Comparison of ENCODE assay signal across 10 cellular contexts in the genomic region with DNA sequence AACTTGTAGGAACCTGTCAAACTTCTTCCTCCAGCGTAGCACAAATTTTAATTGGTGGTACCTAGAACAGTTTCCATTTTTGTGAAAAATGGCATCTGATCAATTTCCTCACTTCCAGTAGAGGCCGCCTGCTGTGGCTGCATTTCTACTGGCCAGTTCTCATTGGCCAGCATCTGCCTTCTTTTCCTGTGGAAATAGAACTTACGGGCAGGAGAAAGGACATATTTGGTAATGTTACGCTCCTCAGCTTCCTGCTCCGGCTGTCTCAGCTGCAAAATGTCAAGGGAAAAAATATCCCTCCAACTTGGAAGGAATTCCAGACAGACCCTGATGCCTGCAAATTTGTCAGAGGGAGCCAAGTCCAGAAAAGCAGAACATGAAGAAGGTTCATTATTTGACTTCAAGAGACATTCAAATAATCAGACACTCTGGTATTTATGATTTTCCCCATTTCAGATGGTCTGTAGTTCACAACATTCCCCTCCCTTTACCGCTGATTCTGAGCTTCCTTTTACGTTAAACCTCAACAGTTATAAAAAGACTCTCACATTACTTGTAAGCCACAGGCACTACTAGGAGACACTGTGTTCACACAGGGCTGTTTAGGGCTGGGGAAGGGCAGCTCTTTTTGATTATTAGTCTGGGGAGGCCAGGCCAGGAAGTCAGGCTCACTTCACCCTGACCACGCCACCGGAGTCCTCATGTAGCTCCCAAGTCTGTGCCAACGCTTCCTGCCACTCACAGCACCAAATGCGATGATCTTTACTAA.
DNase-seq lines count a peak whose midpoint lies in the region; ATAC-seq and TF ChIP-seq lines count a peak whose summit lies in the region.
"Had no signal": no experiment of that assay in that cellular context is flagged by ENCODE, and none has a peak within 500 bp of the region (broad histone marks: within the 10 kb centered on the region; RNA-seq: fewer than 3 reads in every experiment).

No MANE protein-coding gene starts in this region.

- no peak overlapping the region for H4K8ac ChIP-seq in mesenchymal stem cell (ENCODE audit: low read length)

- WGBS in mesenchymal stem cell = 74% methylated on average over 11 of the region's 11 CpGs

- H3K27me3 Mint-ChIP-seq in activated naive CD4-positive, alpha-beta T cell treated with anti-CD3 and anti-CD28 coated beads, Interleukin-2, amount 10 ng/mL, durations not matched to agents 7 days and 5 days = no peaks in the 10 kb centered on the region

- no peak overlapping the region for H3K4me2 ChIP-seq in mesenchymal stem cell (ENCODE audit: low read length, poor library complexity, severe bottlenecking)

- no peaks in the 10 kb centered on the region for H3K36me3 Mint-ChIP-seq in activated naive CD4-positive, alpha-beta T cell treated with anti-CD3 and anti-CD28 coated beads, Interleukin-2, amount 10 ng/mL, durations not matched to agents 7 days and 5 days

- H2AK5ac ChIP-seq in mesenchymal stem cell (ENCODE audit: low read length, severe bottlenecking) = peak overlapping the region; percentile 93

- H3K23ac ChIP-seq in mesenchymal stem cell (ENCODE audit: low read length in 2 of 2) = no peak overlapping the region

- H3K27ac ChIP-seq in mesenchymal stem cell (ENCODE audit: low read length, poor library complexity, severe bottlenecking) (peak overlapping the region; percentile 13), tibial artery (peak overlapping the region; percentile 83)

- H3K4me1 Mint-ChIP-seq in activated naive CD4-positive, alpha-beta T cell treated with anti-CD3 and anti-CD28 coated beads, Interleukin-2, amount 10 ng/mL, durations not matched to agents 7 days and 5 days = no peaks in the 10 kb centered on the region

- H2AFZ ChIP-seq in mesenchymal stem cell (ENCODE audit: low read depth, low read length) = no peak overlapping the region

- no peaks in the 10 kb centered on the region for H3K9me3 Mint-ChIP-seq in activated naive CD4-positive, alpha-beta T cell treated with anti-CD3 and anti-CD28 coated beads, Interleukin-2, amount 10 ng/mL, durations not matched to agents 7 days and 5 days

- no peaks in the 10 kb centered on the region for H3K79me1 ChIP-seq in mesenchymal stem cell (replicated peaks; ENCODE audit: low read length, poor library complexity, severe bottlenecking)

- no peak overlapping the region for H3K4me3 ChIP-seq in MG63
- H3K4me3 ChIP-seq in choroid plexus epithelial cell (ENCODE audit: low read depth, low read length) = no peak overlapping the region
- H3K4me3 ChIP-seq in mesenchymal stem cell (ENCODE audit: insufficient read depth in 1 of 2, low read depth in 1 of 2, low read length in 2 of 2) = peak overlapping the region in 1 of 2 experiments; percentile 11
- H3K4me3 ChIP-seq in tibial artery = peak overlapping the region in 1 of 2 donors; percentile 17

- peak; percentile 10 for TF ChIP-seq CTCF in choroid plexus epithelial cell (conservative IDR thresholded peaks at IDR 0.05; ENCODE audit: low read depth, low read length)
- no peak for TF ChIP-seq CTCF in tibial artery (IDR thresholded peaks at IDR 0.05)

- peak overlapping the region; percentile 11 to 93 for H2BK12ac ChIP-seq in mesenchymal stem cell (ENCODE audit: low read length in 2 of 2)

- CTCF ChIA-PET in activated naive CD4-positive, alpha-beta T cell treated with anti-CD3 and anti-CD28 coated beads, Interleukin-2, amount 10 ng/mL, durations not matched to agents 7 days and 5 days (lab: Charles Lee) = no interaction called here

- peak overlapping the region in 1 of 2 experiments; percentile 19 for H3K4ac ChIP-seq in mesenchymal stem cell (ENCODE audit: low read depth in 1 of 2, low read length in 2 of 2)

- intact Hi-C loops in tibial artery (cut with DNase I; ENCODE audit: low total_unique reads) = loop anchor here (5.0 kb wide), 1 partner anchor 178 kb away; the partner anchor contains the start of gene CCN2

- ATAC-seq in HG02642 (IDR thresholded peaks at IDR 0.05; ENCODE audit: poor library complexity, unreplicated experiment) (no peak), HG03108 (IDR thresholded peaks at IDR 0.05; ENCODE audit: unreplicated experiment) (no peak)
- ATAC-seq: left colon had no signal

- H2BK120ac ChIP-seq in mesenchymal stem cell (ENCODE audit: low read depth, low read length) = no peak overlapping the region

- H3K4me3 Mint-ChIP-seq in activated naive CD4-positive, alpha-beta T cell treated with anti-CD3 and anti-CD28 coated beads, Interleukin-2, amount 10 ng/mL, durations not matched to agents 7 days and 5 days = no peak overlapping the region

- H3K36me3 ChIP-seq in MG63 = no peaks in the 10 kb centered on the region; the same call in 1 of the 2 replicates
- H3K36me3 ChIP-seq in mesenchymal stem cell (ENCODE audit: control insufficient read depth in 1 of 2, insufficient read depth in 2 of 2, low read depth in 1 of 2, low read length in 2 of 2) = no peaks in the 10 kb centered on the region
- no peaks in the 10 kb centered on the region for H3K36me3 ChIP-seq in tibial artery

- H3K18ac ChIP-seq in mesenchymal stem cell (ENCODE audit: low read depth in 1 of 2, low read length in 2 of 2) = peak overlapping the region; percentile 21 to 33

- H4K91ac ChIP-seq in mesenchymal stem cell (ENCODE audit: low read length) = no peak overlapping the region

- no peak overlapping the region for H3K14ac ChIP-seq in mesenchymal stem cell (ENCODE audit: low read length in 2 of 2)

- no peak overlapping the region for H2BK15ac ChIP-seq in mesenchymal stem cell (ENCODE audit: low read depth, poor library complexity, severe bottlenecking)

- peak; percentile 93 for DNase-seq in MG63
- peak; percentile 64 for DNase-seq in choroid plexus epithelial cell (ENCODE audit: low read depth)
- peak; percentile 66 for DNase-seq in mesenchymal stem cell
- peak; percentile 77 to 85 for DNase-seq in tibial artery
- no peak for DNase-seq in DMS79 (lab: John Stamatoyannopoulos, UW)
- no peak for DNase-seq in activated naive CD4-positive, alpha-beta T cell treated with anti-CD3 and anti-CD28 coated beads, Interleukin-2, amount 10 ng/mL, durations not matched to agents 7 days and 5 days
- DNase-seq: NCI-H1930 had no signal

- peaks cover 4% of the 10 kb centered on the region for H3K9me3 ChIP-seq in MG63
- no peaks in the 10 kb centered on the region for H3K9me3 ChIP-seq in mesenchymal stem cell (ENCODE audit: control insufficient read depth, low read length)
- no peaks in the 10 kb centered on the region for H3K9me3 ChIP-seq in tibial artery

- H3K4me1 ChIP-seq in mesenchymal stem cell (ENCODE audit: control insufficient read depth, insufficient read depth, low read depth, low read length) (peaks cover 6% of the 10 kb centered on the region), tibial artery (peaks cover 0 to 45% (median 28%) of the 10 kb centered on the region in 4 donors)

- H3K9ac ChIP-seq in mesenchymal stem cell (ENCODE audit: low read length) = peak overlapping the region; percentile 83

- no peaks in the 10 kb centered on the region for H3K27me3 ChIP-seq in MG63
- no peaks in the 10 kb centered on the region for H3K27me3 ChIP-seq in mesenchymal stem cell (ENCODE audit: control insufficient read depth in 1 of 2, insufficient read depth in 1 of 2, low read length in 2 of 2)
- H3K27me3 ChIP-seq in tibial artery = no peaks in the 10 kb centered on the region

- H3K27ac Mint-ChIP-seq in activated naive CD4-positive, alpha-beta T cell treated with anti-CD3 and anti-CD28 coated beads, Interleukin-2, amount 10 ng/mL, durations not matched to agents 7 days and 5 days = no peak overlapping the region

- H2BK5ac ChIP-seq in mesenchymal stem cell (ENCODE audit: low read depth, low read length, poor library complexity, severe bottlenecking) = peak overlapping the region; percentile 36

Comparison
In these comparisons a context has a peak if more than half of its experiments do, and no peak if none do; other contexts are left out.
1. DNase-seq: peak in MG63 (single experiment), choroid plexus epithelial cell (single experiment), mesenchymal stem cell (single experiment) and tibial artery (2 of 2); none in DMS79 (single experiment) and activated naive CD4-positive, alpha-beta T cell treated with anti-CD3 and anti-CD28 coated beads, Interleukin-2, amount 10 ng/mL, durations not matched to agents 7 days and 5 days (single experiment).